ENCODE assay signal across 8 cellular contexts in the genomic region with DNA sequence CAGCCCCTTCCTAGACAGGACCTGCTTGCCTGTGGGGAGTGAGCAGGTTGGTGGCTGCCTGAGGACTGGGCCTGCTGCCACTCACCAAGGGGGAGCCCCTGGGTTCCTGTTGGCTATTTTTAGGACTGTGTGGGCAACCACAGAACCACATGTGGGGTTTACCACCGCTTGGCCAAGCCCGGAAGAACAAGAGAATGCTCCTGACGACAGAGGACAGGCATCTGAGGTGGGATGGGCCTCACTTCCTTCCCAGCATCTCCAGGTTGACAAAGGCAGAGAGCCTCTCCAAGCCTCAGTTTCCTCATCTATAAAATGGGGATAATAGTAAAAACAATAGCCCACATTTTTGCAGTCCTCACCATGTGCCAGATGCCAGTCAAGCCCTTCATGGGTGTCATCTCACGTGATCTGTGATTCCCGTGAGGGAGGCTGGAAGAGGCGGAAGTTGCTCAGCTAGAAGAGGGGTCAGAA. TPM values are rescaled to one million over a fixed set of nuclear protein-coding genes. Genes with fewer than 3 reads are reported as not detected.
A peak's percentile ranks its signal among the peaks of the same experiment; 100 is the strongest.
DNase-seq lines count a peak whose midpoint lies in the region; ATAC-seq, FAIRE-seq and TF ChIP-seq lines count a peak whose summit lies in the region.
"Had no signal": no experiment of that assay in that cellular context is flagged by ENCODE, and none has a peak within 500 bp of the region (broad histone marks: within the 10 kb centered on the region; RNA-seq: fewer than 3 reads in every experiment).

No MANE protein-coding gene starts in this region.

- peaks cover 11% of the 10 kb centered on the region for H3K4me1 Mint-ChIP-seq in astrocyte (ENCODE audit: low read depth, unreplicated experiment)

- no peak overlapping the region for H3K4me3 Mint-ChIP-seq in astrocyte (ENCODE audit: unreplicated experiment)

- H3K36me3 ChIP-seq in astrocyte (ENCODE audit: insufficient read depth, low read length) = no peaks in the 10 kb centered on the region

- DNase-seq in MV-4-11 (lab: John Stamatoyannopoulos, UW) (peak; percentile 97), astrocyte (ENCODE audit: low read depth) (peak; percentile 87), RWPE1 (ENCODE audit: low spot score) (no peak), NCI-H2081 treated with DMSO at 0.1 percent for 48 hours (lab: John Stamatoyannopoulos, UW) (no peak)
- peak; percentile 23 to 36 for DNase-seq in stimulated activated CD8-positive, alpha-beta memory T cell treated with anti-CD3 and anti-CD28 coated beads, Interleukin-7, amount 100 ng/mL, for 4 hours (ENCODE audit: low read depth in 2 of 2)

- H4K20me1 ChIP-seq in astrocyte (ENCODE audit: insufficient read depth, low read length) = no peaks in the 10 kb centered on the region

- H2AFZ ChIP-seq in astrocyte (ENCODE audit: low read depth, low read length) = no peak overlapping the region

- ATAC-seq in GM18861 (IDR thresholded peaks at IDR 0.05; ENCODE audit: unreplicated experiment) = peak; percentile 72
- peak; percentile 80 for ATAC-seq in HG02571 (IDR thresholded peaks at IDR 0.05; ENCODE audit: unreplicated experiment)

- CTCF ChIA-PET in RWPE1 (lab: Yijun Ruan, JAX) = interaction anchor here (0.5 to 0.6 kb wide), 2 partner anchors 43 to 621 kb away, joined by 3 read pairs; no protein-coding TSS in a partner anchor

- peaks cover 2% of the 10 kb centered on the region for H3K9me3 ChIP-seq in astrocyte (ENCODE audit: insufficient read depth, low read depth, low read length)

- H3K4me3 ChIP-seq in astrocyte (ENCODE audit: insufficient read depth, low read depth, low read length) = no peak overlapping the region

- H3K27ac ChIP-seq in astrocyte (ENCODE audit: low read depth, low read length) (no peak overlapping the region), RWPE1 (no peak overlapping the region)
- H3K27ac ChIP-seq: VCaP had no signal

- no peaks in the 10 kb centered on the region for H3K79me2 ChIP-seq in astrocyte (ENCODE audit: insufficient read depth, low read length)

- H3K9me3 Mint-ChIP-seq in astrocyte (ENCODE audit: unreplicated experiment) = peaks cover 16% of the 10 kb centered on the region

- no peak overlapping the region for H3K27ac Mint-ChIP-seq in astrocyte (ENCODE audit: unreplicated experiment)

- FAIRE-seq in astrocyte (lab: Jason Lieb, UNC) = no peak

- no peak overlapping the region for H3K4me2 ChIP-seq in astrocyte (ENCODE audit: low read length)

- peaks cover 27% of the 10 kb centered on the region for H3K4me1 ChIP-seq in astrocyte (ENCODE audit: insufficient read depth, low read length)

- peaks cover 7% of the 10 kb centered on the region for H3K36me3 Mint-ChIP-seq in astrocyte (ENCODE audit: low read depth, unreplicated experiment)

- H3K9ac ChIP-seq in astrocyte (ENCODE audit: low read length) = no peak overlapping the region

- H3K27me3 ChIP-seq in astrocyte (ENCODE audit: insufficient read depth, low read length) = no peaks in the 10 kb centered on the region

- TF ChIP-seq CTCF in astrocyte (IDR thresholded peaks at IDR 0.05; ENCODE audit: insufficient read depth, low read depth, low read length) = no peak
- no peak for TF ChIP-seq CTCF in RWPE1 (conservative IDR thresholded peaks at IDR 0.05; ENCODE audit: low read depth)

- H3K27me3 Mint-ChIP-seq in astrocyte (ENCODE audit: low read depth, unreplicated experiment) = no peaks in the 10 kb centered on the region

- POLR2A ChIA-PET in RWPE1 (lab: Yijun Ruan, JAX; ENCODE audit: low non-redundant PET) = no interaction called here

RNA-seq across cellular contexts. Expression of gene LRRC32, which starts 43.6 kb away (rescaled TPM):
- total RNA-seq in astrocyte = 24.4 and 43.7 TPM in 2 replicates

Comparison
In these comparisons a context has a peak if more than half of its experiments do, and no peak if none do; other contexts are left out.
1. DNase-seq: peak in MV-4-11 (single experiment), astrocyte (single experiment) and stimulated activated CD8-positive, alpha-beta memory T cell treated with anti-CD3 and anti-CD28 coated beads, Interleukin-7, amount 100 ng/mL, for 4 hours (2 of 2); none in RWPE1 (single experiment) and NCI-H2081 treated with DMSO at 0.1 percent for 48 hours (single experiment).